9 cellular contexts compared by ENCODE assay signal in the genomic region with DNA sequence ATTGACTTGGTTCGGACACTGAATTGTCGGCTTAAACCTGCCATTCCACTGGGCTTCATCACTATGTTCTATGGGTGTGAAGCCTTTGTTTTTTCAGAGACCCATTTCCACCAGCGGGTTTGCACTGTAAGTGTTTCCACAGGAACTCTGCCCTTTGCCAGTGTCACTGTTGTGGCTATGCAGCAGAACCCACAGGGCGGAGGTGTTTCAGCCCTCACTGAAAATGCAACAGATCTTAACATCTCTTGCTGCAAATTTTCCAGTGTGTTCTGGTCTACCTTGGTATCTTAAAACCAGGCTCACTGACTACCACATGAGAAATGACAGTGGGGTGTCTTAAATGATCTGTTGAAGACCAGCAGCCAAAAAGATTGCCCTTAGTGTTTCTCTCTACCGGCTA. TPM values are rescaled to one million over a fixed set of nuclear protein-coding genes. Genes with fewer than 3 reads are reported as not detected.
DNase-seq lines count a peak whose midpoint lies in the region; ATAC-seq and TF ChIP-seq lines count a peak whose summit lies in the region.
"Had no signal": no experiment of that assay in that cellular context is flagged by ENCODE, and none has a peak within 500 bp of the region (broad histone marks: within the 10 kb centered on the region; RNA-seq: fewer than 3 reads in every experiment).

No MANE protein-coding gene starts in this region.

- peak; percentile 84 for DNase-seq in activated CD8-positive, alpha-beta memory T cell treated with anti-CD3 and anti-CD28 coated beads for 24 hours
- DNase-seq in heart right ventricle (no peak), G401 (ENCODE audit: low spot score) (no peak), DMS 273 treated with DMSO at 0.1 percent for 48 hours (lab: John Stamatoyannopoulos, UW) (no peak), NCI-H1417 treated with DMSO at 0.1 percent for 48 hours (lab: John Stamatoyannopoulos, UW) (no peak), NCI-H2081 treated with DMSO at 0.1 percent for 48 hours (lab: John Stamatoyannopoulos, UW) (no peak)
- peak; percentile 69 to 75 for DNase-seq in stimulated activated CD8-positive, alpha-beta memory T cell treated with anti-CD3 and anti-CD28 coated beads, Interleukin-2, amount 100 ng/mL, for 1 hour (ENCODE audit: low read depth in 2 of 2)
- DNase-seq: PC-3 had no signal

- H3K36me3 ChIP-seq in heart right ventricle: no peaks in the 10 kb centered on the region

- H3K9me3 ChIP-seq in heart right ventricle: no peaks in the 10 kb centered on the region

- H3K27ac ChIP-seq in heart right ventricle: peak overlapping the region in 8 of 10 donors; percentile 9 to 88 (median 46)

- H3K27me3 ChIP-seq in heart right ventricle: no peaks in the 10 kb centered on the region

- peaks cover 0 to 92% (median 69%) of the 10 kb centered on the region in 9 donors for H3K4me1 ChIP-seq in heart right ventricle

- no peak for TF ChIP-seq CTCF in heart right ventricle (IDR thresholded peaks at IDR 0.05)

- H3K4me3 ChIP-seq in heart right ventricle: no peak overlapping the region

- in situ Hi-C loops in G401 (cut with HindIII; ENCODE audit: low sequenced_read_pairs): no loop called here

- 72 to 85% methylated on average over 5 of the region's 5 CpGs for whole genome bisulfite sequencing in heart right ventricle, 2 donors

- ATAC-seq in HG02885 (IDR thresholded peaks at IDR 0.05; ENCODE audit: poor library complexity, unreplicated experiment) (peak; percentile 40), heart right ventricle (peak in 4 of 8 donors; percentile 35 to 54 (median 53))
- ATAC-seq: PC-3 had no signal

- intact Hi-C loops in heart right ventricle (cut with DNase I): no loop called here

RNA-seq across cellular contexts. Expression of a gene that starts 21.1 kb away (rescaled TPM):
- 10 to 100 TPM; 12.4 to 25.1 (median 18.3) TPM for total RNA-seq in heart right ventricle
- 10 to 100 TPM in 1 of 2 donors, 1 to 10 TPM in 1; 8.3 to 18.1 TPM for polyA plus RNA-seq in heart right ventricle
- not detected in 2 replicates for total RNA-seq in G401 (2014; rRNA removed; shearing (Covaris generic))

Comparison
In these comparisons a context has a peak if more than half of its experiments do, and no peak if none do; other contexts are left out.
1. DNase-seq: peak in activated CD8-positive, alpha-beta memory T cell treated with anti-CD3 and anti-CD28 coated beads for 24 hours (single experiment) and stimulated activated CD8-positive, alpha-beta memory T cell treated with anti-CD3 and anti-CD28 coated beads, Interleukin-2, amount 100 ng/mL, for 1 hour (2 of 2); none in heart right ventricle (0 of 2), G401 (single experiment), DMS 273 treated with DMSO at 0.1 percent for 48 hours (single experiment), NCI-H1417 treated with DMSO at 0.1 percent for 48 hours (single experiment) and NCI-H2081 treated with DMSO at 0.1 percent for 48 hours (single experiment).
2. RNA of a gene that starts 21.1 kb away (total RNA-seq): 12.4 to 25.1 TPM in heart right ventricle; not detected in G401; every median in the first group is over 10 times any median in the second.